8 cellular contexts compared by ENCODE assay signal in genomic region chr3:141876381-141876890, GRCh38. TPM values are rescaled to one million over a fixed set of nuclear protein-coding genes. Genes with fewer than 3 reads are reported as not detected.
DNase-seq lines count a peak whose midpoint lies in the region; ATAC-seq and TF ChIP-seq lines count a peak whose summit lies in the region.

Gene ATP1B3 (plus strand): TSS chr3:141876643. CDS start chr3:141876802, 159 bp downstream.

- peaks cover 43% of the 10 kb centered on the region for H3K36me3 Mint-ChIP-seq in Calu3 (ENCODE audit: insufficient read depth, unreplicated experiment)

- CTCF ChIA-PET in Calu3 (lab: Charles Lee) (no interaction called here), OCI-LY7 (lab: Charles Lee; ENCODE audit: unreplicated experiment) (interaction anchor here (0.6 kb wide), 1 partner anchor 1128 kb away, joined by 4 read pairs; no protein-coding TSS in a partner anchor)

- H4K20me1 ChIP-seq in OCI-LY7 (ENCODE audit: insufficient read depth, low read length), result peaks cover 31% of the 10 kb centered on the region

- H3K27me3 ChIP-seq in mucosa of stomach (ENCODE audit: control insufficient read depth, insufficient read depth, low read length), result peaks cover 3% of the 10 kb centered on the region

- H3K9ac ChIP-seq in mucosa of stomach (ENCODE audit: low read length), result peak within 1 kb of the TSS; percentile 65

- H3K4me2 ChIP-seq in OCI-LY7 (ENCODE audit: low read length), result peak within 1 kb of the TSS; percentile 89

- no peaks in the 10 kb centered on the region for H3K9me3 Mint-ChIP-seq in Calu3 (ENCODE audit: low read depth, unreplicated experiment)

- H3K27ac ChIP-seq in OCI-LY7 (ENCODE audit: low read depth, low read length, poor library complexity, severe bottlenecking), result peak within 1 kb of the TSS; percentile 88

- intact Hi-C loops in Calu3 (cut with micrococcal nuclease; ENCODE audit: unreplicated experiment) (loop anchor here (10.0 kb wide), 1 partner anchor 582 kb away; no protein-coding TSS in a partner anchor), OCI-LY7 (cut with micrococcal nuclease; ENCODE audit: unreplicated experiment) (loop anchor here (2.0 to 10.0 kb wide), 4 partner anchors 36 to 489 kb away; partner anchors contain the start of genes RASA2 and TFDP2)

- H3K4me3 ChIP-seq in OCI-LY7 (ENCODE audit: low read depth, low read length, poor library complexity, severe bottlenecking), result peak within 1 kb of the TSS; percentile 98
- peak within 1 kb of the TSS; percentile 26 for H3K4me3 ChIP-seq in mucosa of stomach (ENCODE audit: low read length)

- no peaks in the 10 kb centered on the region for H3K27me3 Mint-ChIP-seq in Calu3 (ENCODE audit: unreplicated experiment)

- H3K9me2 ChIP-seq in OCI-LY7 (ENCODE audit: insufficient read depth, low read length), result no peaks in the 10 kb centered on the region

- H3K36me3 ChIP-seq in OCI-LY7 (ENCODE audit: insufficient read depth, low read length) (peaks cover 33% of the 10 kb centered on the region), mucosa of stomach (ENCODE audit: control insufficient read depth, insufficient read depth, low read length) (no peaks in the 10 kb centered on the region)

- H3K4me1 ChIP-seq in OCI-LY7 (ENCODE audit: insufficient read depth, low read length, poor library complexity, severe bottlenecking) (peaks cover 33% of the 10 kb centered on the region), mucosa of stomach (ENCODE audit: control insufficient read depth, insufficient read depth, low read length) (peaks cover 8% of the 10 kb centered on the region)

- H2AFZ ChIP-seq in OCI-LY7 (ENCODE audit: low read length), result peak within 1 kb of the TSS; percentile 68

- peak; percentile 57 for TF ChIP-seq POLR2A in erythroblast (IDR thresholded peaks at IDR 0.05; ENCODE audit: low read length)

- peak within 1 kb of the TSS; percentile 99 for H3K4me3 Mint-ChIP-seq in Calu3 (ENCODE audit: low read depth, unreplicated experiment)

- ATAC-seq in GM21367 (IDR thresholded peaks at IDR 0.05; ENCODE audit: unreplicated experiment), result peak; percentile 73

- peaks cover 39% of the 10 kb centered on the region for H3K4me1 Mint-ChIP-seq in Calu3 (ENCODE audit: low read depth, unreplicated experiment)

- POLR2A ChIA-PET in OCI-LY7 (lab: Charles Lee), result interaction anchor here (1.1 to 2.1 kb wide), 3 partner anchors 14 to 490 kb away, joined by 3 to 13 read pairs (median 6); no protein-coding TSS in a partner anchor

- peak within 1 kb of the TSS; percentile 90 for H3K27ac Mint-ChIP-seq in Calu3 (ENCODE audit: unreplicated experiment)

- peak; percentile 96 for DNase-seq in Calu3
- peak; percentile 76 for DNase-seq in HT1080 (ENCODE audit: low read depth)
- peak; percentile 91 for DNase-seq in OCI-LY7 (ENCODE audit: low spot score)
- peak; percentile 64 for DNase-seq in activated T-cell treated with anti-CD3 and anti-CD28 coated beads for 4 hours
- DNase-seq in erythroblast (lab: John Stamatoyannopoulos, UW), result peak; percentile 88 to 94
- peak; percentile 86 for DNase-seq in stimulated activated CD8-positive, alpha-beta memory T cell treated with anti-CD3 and anti-CD28 coated beads, Interleukin-4, amount 100 ng/mL, for 48 hours

- TF ChIP-seq CTCF in Calu3 (IDR thresholded peaks at IDR 0.05; ENCODE audit: unreplicated experiment) (no peak), OCI-LY7 (conservative IDR thresholded peaks at IDR 0.05; ENCODE audit: low read length) (no peak)

- no TSS peak for BruUV-seq in Calu3 (replicated peaks; lab: Mats Ljungman, UMichigan)
- BruUV-seq in OCI-LY7 (replicated peaks; lab: Mats Ljungman, UMichigan), result no TSS peak

- peaks cover 45% of the 10 kb centered on the region for H3K79me2 ChIP-seq in OCI-LY7 (ENCODE audit: insufficient read depth, low read depth, low read length)

- H3K9me3 ChIP-seq in OCI-LY7 (ENCODE audit: low read length) (no peaks in the 10 kb centered on the region), mucosa of stomach (ENCODE audit: control insufficient read depth, low read length) (no peaks in the 10 kb centered on the region)

RNA-seq across cellular contexts. Expression of gene ATP1B3, which starts in this region (rescaled TPM):
- total RNA-seq in Calu3 (2022), result 140 and 157 TPM in 2 replicates
- 75.3 and 119 TPM in 2 replicates for total RNA-seq in HT1080 (2014; rRNA removed; shearing (Covaris generic))
- 201 and 218 TPM in 2 replicates for polyA plus RNA-seq in HT1080 (2015; cell fraction: cytosol; rRNA removed)
- polyA plus RNA-seq in HT1080 (2015; cell fraction: nucleus; rRNA removed), result 196 and 213 TPM in 2 replicates
- 45.5 and 53.8 TPM in 2 replicates for total RNA-seq in OCI-LY7 (2014; rRNA removed; shearing (Covaris generic))
- total RNA-seq in OCI-LY7 (2022), result 133 and 136 TPM in 2 replicates

Comparison
In these comparisons a context has a peak if more than half of its experiments do, and no peak if none do; other contexts are left out.
1. Peak in every context shown above with its lines: DNase-seq, ATAC-seq, H3K4me3 ChIP-seq and H3K27ac ChIP-seq.